Comparison of ENCODE assay signal across 8 cellular contexts in the genomic region with DNA sequence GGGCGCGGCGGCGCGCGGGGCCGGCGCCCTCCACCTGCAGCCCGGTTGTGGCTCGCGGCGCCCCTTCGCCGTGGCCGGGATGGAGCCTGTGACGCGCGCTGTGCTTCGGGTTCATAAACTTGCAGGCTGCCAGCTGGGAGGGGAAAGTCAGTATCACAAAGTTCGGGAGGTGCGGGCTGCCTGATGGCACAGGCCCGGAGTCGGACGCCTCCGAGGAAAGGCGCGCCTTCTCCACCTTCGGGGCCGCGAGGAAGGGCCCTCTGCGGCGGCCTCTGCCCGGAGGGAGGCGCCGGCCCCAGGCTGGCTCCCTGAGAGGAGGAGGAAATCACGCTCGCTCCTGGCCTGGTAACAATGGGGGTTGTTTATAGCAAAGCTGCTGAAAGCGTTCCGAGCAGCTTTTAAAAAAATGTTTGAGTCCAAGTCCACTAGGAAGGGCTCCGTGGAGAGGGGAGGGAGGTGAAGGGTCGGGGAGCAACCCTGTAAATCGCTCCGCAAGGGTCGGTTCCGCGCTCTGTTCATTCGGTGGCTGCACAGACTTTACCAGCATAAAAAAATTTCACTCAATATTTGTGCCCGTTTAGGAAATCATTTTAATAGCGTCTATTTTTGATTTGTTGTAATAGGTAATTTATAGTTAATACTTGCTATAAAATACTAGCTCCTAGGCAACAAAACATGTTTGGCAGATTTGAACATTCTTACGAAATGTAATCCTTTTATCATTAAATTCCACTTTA. TPM values are rescaled to one million over a fixed set of nuclear protein-coding genes. Genes with fewer than 3 reads are reported as not detected.
DNase-seq lines count a peak whose midpoint lies in the region; ATAC-seq, FAIRE-seq and TF ChIP-seq lines count a peak whose summit lies in the region.

No MANE protein-coding gene starts in this region.

- in situ Hi-C loops in GM12878 (cut with MboI), result no loop called here

- H3K27ac ChIP-seq in RWPE2 (ENCODE audit: poor library complexity, severe bottlenecking), result peak overlapping the region; percentile 73
- H3K27ac ChIP-seq in GM12878 (ENCODE audit: control insufficient read depth, insufficient read depth), result peak overlapping the region; percentile 38; the same call in 1 of the 2 replicates
- peak overlapping the region; percentile 97 for H3K27ac ChIP-seq in hepatocyte

- no peaks in the 10 kb centered on the region for H3K27me3 Mint-ChIP-seq in progenitor cell of endocrine pancreas

- H4K20me1 ChIP-seq in GM12878 (ENCODE audit: control insufficient read depth, insufficient read depth) (no peaks in the 10 kb centered on the region), hepatocyte (ENCODE audit: insufficient read depth, poor library complexity, severe bottlenecking) (peaks cover 48% of the 10 kb centered on the region)

- H3K9me3 ChIP-seq in BE2C, result no peaks in the 10 kb centered on the region
- H3K9me3 ChIP-seq in RWPE2 (ENCODE audit: severe bottlenecking), result no peaks in the 10 kb centered on the region
- no peaks in the 10 kb centered on the region for H3K9me3 ChIP-seq in GM12878 (replicated peaks; ENCODE audit: control insufficient read depth, insufficient read depth, low read length)
- no peaks in the 10 kb centered on the region for H3K9me3 ChIP-seq in hepatocyte (ENCODE audit: low read depth)

- H2AFZ ChIP-seq in GM12878 (ENCODE audit: control insufficient read depth, low read depth, low read length) (peak overlapping the region; percentile 3), hepatocyte (no peak overlapping the region)

- no peak for TF ChIP-seq RAD21 in GM12878 (IDR thresholded peaks at IDR 0.05; ENCODE audit: insufficient read depth, low read depth, low read length)

- H3K27ac Mint-ChIP-seq in progenitor cell of endocrine pancreas, result peak overlapping the region; percentile 99

- H3K79me2 ChIP-seq in GM12878 (ENCODE audit: control insufficient read depth, insufficient read depth, low read length) (peaks cover 52% of the 10 kb centered on the region), hepatocyte (peaks cover 52% of the 10 kb centered on the region)

- no peaks in the 10 kb centered on the region for H3K9me3 Mint-ChIP-seq in progenitor cell of endocrine pancreas (ENCODE audit: low read depth)

- SMC1A ChIA-PET in GM12878 (lab: Charles Lee; ENCODE audit: uncharacterized antibody, unreplicated experiment), result interaction anchor here (1.0 to 9.0 kb wide), 10 partner anchors 11 to 71 kb away, joined by 3 to 58 read pairs (median 5); no protein-coding TSS in a partner anchor

- 15% methylated on average over 46 of the region's 50 CpGs for WGBS in GM12878 (ENCODE audit: insufficient coverage, insufficient replicate concordance, low lambda C conversion rate, missing lambda C conversion rate)
- WGBS in hepatocyte (ENCODE audit: low lambda C conversion rate, missing lambda C conversion rate), result under 1% methylated on average over 32 of the region's 50 CpGs

- FAIRE-seq in GM12878 (lab: Jason Lieb, UNC), result no peak

- intact Hi-C loops in GM12878 (cut with micrococcal nuclease; ENCODE audit: unreplicated experiment), result loop anchor here (2.0 kb wide), 1 partner anchor 71 kb away; no protein-coding TSS in a partner anchor

- CTCF ChIA-PET in GM12878 (lab: Yijun Ruan, JAX), result interaction anchor here (0.6 to 2.0 kb wide), 8 partner anchors 9 to 123 kb away, joined by 3 to 9 read pairs (median 4); no protein-coding TSS in a partner anchor

- H3K36me3 Mint-ChIP-seq in progenitor cell of endocrine pancreas (ENCODE audit: insufficient read depth), result peaks cover 10% of the 10 kb centered on the region

- TF ChIP-seq CTCF in BE2C (IDR thresholded peaks at IDR 0.05; ENCODE audit: low read depth, low read length) (no peak), RWPE2 (IDR thresholded peaks at IDR 0.05; ENCODE audit: poor library complexity, severe bottlenecking) (no peak), GM12878 (IDR thresholded peaks at IDR 0.05 in 2 of 3, conservative IDR thresholded peaks at IDR 0.05 in 1 of 3; ENCODE audit: control insufficient read depth in 2 of 3, extremely low read depth in 1 of 3, insufficient read depth in 1 of 3, low read depth in 3 of 3, low read length in 3 of 3) (no peak), hepatocyte (IDR thresholded peaks at IDR 0.05; ENCODE audit: poor library complexity) (no peak), progenitor cell of endocrine pancreas (IDR thresholded peaks at IDR 0.05; ENCODE audit: unreplicated experiment) (no peak)

- no peaks in the 10 kb centered on the region for H3K9me2 ChIP-seq in hepatocyte (replicated peaks; ENCODE audit: insufficient read depth)

- peak; percentile 36 for ATAC-seq in GM18909 (IDR thresholded peaks at IDR 0.05; ENCODE audit: poor library complexity, unreplicated experiment)
- ATAC-seq in HG03175 (IDR thresholded peaks at IDR 0.05; ENCODE audit: unreplicated experiment), result peak; percentile 29
- peak; percentile 43 for ATAC-seq in RWPE2 (ENCODE audit: low read depth)
- peak; percentile 59 for ATAC-seq in GM12878

- TF ChIP-seq POLR2A in GM12878 (IDR thresholded peaks at IDR 0.05; ENCODE audit: low read depth, low read length), result no peak

- POLR2A ChIA-PET in GM12878 (lab: Charles Lee), result interaction anchor here (0.6 to 1.6 kb wide), 4 partner anchors 32 to 716 kb away, joined by 3 read pairs; no protein-coding TSS in a partner anchor

- no peak for TF ChIP-seq EP300 in GM12878 (IDR thresholded peaks at IDR 0.05; ENCODE audit: borderline replicate concordance in 1 of 2, control insufficient read depth in 1 of 2, low read depth in 2 of 2, low read length in 2 of 2)

- RAD21 ChIA-PET in GM12878 (lab: Charles Lee; ENCODE audit: unreplicated experiment), result interaction anchor here (1.3 to 2.4 kb wide), 4 partner anchors 12 to 25 kb away, joined by 6 to 10 read pairs (median 8); no protein-coding TSS in a partner anchor

- H3K27me3 ChIP-seq in BE2C, result no peaks in the 10 kb centered on the region
- no peaks in the 10 kb centered on the region for H3K27me3 ChIP-seq in RWPE2 (ENCODE audit: insufficient read depth, poor library complexity, severe bottlenecking)
- H3K27me3 ChIP-seq in GM12878 (replicated peaks in 1 of 2; ENCODE audit: control insufficient read depth in 2 of 2, insufficient read depth in 2 of 2, low read length in 1 of 2), result peaks cover 0 to 3% of the 10 kb centered on the region in 2 experiments; a peak in 3 of 4 replicates
- no peaks in the 10 kb centered on the region for H3K27me3 ChIP-seq in hepatocyte

- H3K4me2 ChIP-seq in GM12878 (ENCODE audit: control insufficient read depth, insufficient read depth) (peak overlapping the region; percentile 3; the same call in 1 of the 2 replicates), hepatocyte (peak overlapping the region; percentile 78)

- H3K4me3 Mint-ChIP-seq in progenitor cell of endocrine pancreas (ENCODE audit: low read depth), result peak overlapping the region; percentile 96

- peaks cover 8% of the 10 kb centered on the region for H3K4me1 ChIP-seq in BE2C
- H3K4me1 ChIP-seq in RWPE2 (ENCODE audit: insufficient read depth, poor library complexity, severe bottlenecking), result peaks cover 39% of the 10 kb centered on the region
- peaks cover 23% of the 10 kb centered on the region for H3K4me1 ChIP-seq in GM12878 (ENCODE audit: control insufficient read depth, insufficient read depth, low read length)
- H3K4me1 ChIP-seq in hepatocyte (ENCODE audit: insufficient read depth), result peaks cover 26% of the 10 kb centered on the region

- DNase-seq in BE2C, result peak; percentile 49
- no peak for DNase-seq in RWPE2 (ENCODE audit: low spot score)
- DNase-seq in GM12878 (ENCODE audit: low read depth, low spot score), result no peak
- DNase-seq in hepatocyte (ENCODE audit: low spot score), result peak; percentile 71
- DNase-seq in progenitor cell of endocrine pancreas (ENCODE audit: low spot score, unreplicated experiment), result peak; percentile 45
- DNase-seq in NCI-H187 treated with DMSO at 0.1 percent for 48 hours (lab: John Stamatoyannopoulos, UW), result no peak

- no peaks in the 10 kb centered on the region for H3K36me3 ChIP-seq in BE2C
- H3K36me3 ChIP-seq in RWPE2 (ENCODE audit: low read depth), result no peaks in the 10 kb centered on the region
- H3K36me3 ChIP-seq in GM12878 (ENCODE audit: control insufficient read depth in 2 of 2, insufficient read depth in 2 of 2, low read length in 1 of 2), result no peaks in the 10 kb centered on the region
- H3K36me3 ChIP-seq in hepatocyte (replicated peaks; ENCODE audit: insufficient read depth, low read depth), result no peaks in the 10 kb centered on the region

- BruUV-seq in GM12878 (replicated peaks; lab: Mats Ljungman, UMichigan), result no TSS peak

- peaks cover 47% of the 10 kb centered on the region for H3K4me1 Mint-ChIP-seq in progenitor cell of endocrine pancreas (ENCODE audit: low read depth)

- peak overlapping the region; percentile 24 for H3K9ac ChIP-seq in GM12878 (ENCODE audit: control insufficient read depth, insufficient read depth, low read length)

- H3K4me3 ChIP-seq in BE2C (ENCODE audit: low read depth, low read length) (peak overlapping the region; percentile 87), RWPE2 (ENCODE audit: severe bottlenecking) (peak overlapping the region; percentile 99), GM12878 (peak overlapping the region; percentile 83), hepatocyte (peak overlapping the region; percentile 86)

TF ChIP-seq in GM12878, 131 proteins besides CTCF, POLR2A, EP300 and RAD21 (continues in another document):
- TF ChIP-seq SMARCA5 (IDR thresholded peaks at IDR 0.05) (peak; percentile 59; the same call in 1 of the 2 replicates), IKZF1 (conservative IDR thresholded peaks at IDR 0.05) (peak; percentile 38)

RNA-seq across cellular contexts. Expression of gene AFDN, which starts 1.0 kb away (rescaled TPM):
- polyA plus RNA-seq in BE2C (2012; ENCODE audit: insufficient read depth, insufficient read length, low read depth), result 69.0 TPM
- 295 and 304 TPM in 2 replicates for total RNA-seq in GM12878 (2013; cell fraction: nucleolus; rRNA removed)
- 47.2 and 52.8 TPM in 2 replicates for total RNA-seq in GM12878 (2014; rRNA removed)
- total RNA-seq in GM12878 (2014; rRNA removed; fragmentation: Illumina TruSeq; extraction: Trizol), result 65.4 and 65.7 TPM in 2 replicates
- total RNA-seq in GM12878 (2021), result 67.8 and 68.2 TPM in 2 replicates
- polyA plus RNA-seq in GM12878 (2011; ENCODE audit: low read depth), result 13.2 TPM
- polyA plus RNA-seq in GM12878 (2011; rRNA removed), result 40.7 and 43.0 TPM in 2 replicates
- polyA plus RNA-seq in GM12878 (2011; cell fraction: cytosol; rRNA removed), result 19.6 and 21.3 TPM in 2 replicates
- 121 and 135 TPM in 2 replicates for polyA plus RNA-seq in GM12878 (2011; cell fraction: nucleus; rRNA removed)
- polyA plus RNA-seq in GM12878 (2012), result 18.5 and 22.9 TPM in 2 replicates
- polyA plus RNA-seq in GM12878 (2014; fragmentation: Illumina TruSeq; extraction: Trizol), result 58.5 and 89.6 TPM in 2 replicates
- polyA plus RNA-seq in GM12878 (2014; fragmentation: Nextera tagmentation; extraction: Ambion mirVana), result 1 to 10 TPM; 5.7 to 8.7 TPM
- polyA plus RNA-seq in GM12878 (2014; rRNA removed), result 48.5 and 50.2 TPM in 2 replicates
- polyA plus RNA-seq in GM12878 (2016; fragmentation: Nextera tagmentation; extraction: Ambion mirVana), result 10 to 100 TPM in 1 of 2 experiments, 1 to 10 TPM in 1; 7.2 to 11.8 TPM
- 60.1 and 66.5 TPM in 2 replicates for polyA minus RNA-seq in GM12878 (2011; rRNA and poly(A)+ RNA removed)
- 17.5 and 23.0 TPM in 2 replicates for polyA minus RNA-seq in GM12878 (2011; cell fraction: cytosol; rRNA and poly(A)+ RNA removed)
- 88.6 and 122 TPM in 2 replicates for polyA minus RNA-seq in GM12878 (2011; cell fraction: nucleus; rRNA and poly(A)+ RNA removed)
- 192 and 198 TPM in 2 replicates for total RNA-seq in hepatocyte
- 130 and 173 TPM in 2 replicates for polyA plus RNA-seq in hepatocyte
- total RNA-seq in progenitor cell of endocrine pancreas, result 421 and 423 TPM in 2 replicates

Comparison
In these comparisons a context has a peak if more than half of its experiments do, and no peak if none do; other contexts are left out.
1. DNase-seq: peak in BE2C (single experiment), hepatocyte (single experiment) and progenitor cell of endocrine pancreas (single experiment); none in RWPE2 (single experiment), GM12878 (single experiment) and NCI-H187 treated with DMSO at 0.1 percent for 48 hours (single experiment).
2. H3K27ac ChIP-seq: peak in every context shown above with its lines; median percentile 97 in hepatocyte; 73 in RWPE2; 38 in GM12878.
3. Peak in every context shown above with its lines, with median percentiles within 50 percentile points of each other: H3K4me3 ChIP-seq and ATAC-seq.